ENCODE assay signal across 8 cellular contexts in the genomic region with DNA sequence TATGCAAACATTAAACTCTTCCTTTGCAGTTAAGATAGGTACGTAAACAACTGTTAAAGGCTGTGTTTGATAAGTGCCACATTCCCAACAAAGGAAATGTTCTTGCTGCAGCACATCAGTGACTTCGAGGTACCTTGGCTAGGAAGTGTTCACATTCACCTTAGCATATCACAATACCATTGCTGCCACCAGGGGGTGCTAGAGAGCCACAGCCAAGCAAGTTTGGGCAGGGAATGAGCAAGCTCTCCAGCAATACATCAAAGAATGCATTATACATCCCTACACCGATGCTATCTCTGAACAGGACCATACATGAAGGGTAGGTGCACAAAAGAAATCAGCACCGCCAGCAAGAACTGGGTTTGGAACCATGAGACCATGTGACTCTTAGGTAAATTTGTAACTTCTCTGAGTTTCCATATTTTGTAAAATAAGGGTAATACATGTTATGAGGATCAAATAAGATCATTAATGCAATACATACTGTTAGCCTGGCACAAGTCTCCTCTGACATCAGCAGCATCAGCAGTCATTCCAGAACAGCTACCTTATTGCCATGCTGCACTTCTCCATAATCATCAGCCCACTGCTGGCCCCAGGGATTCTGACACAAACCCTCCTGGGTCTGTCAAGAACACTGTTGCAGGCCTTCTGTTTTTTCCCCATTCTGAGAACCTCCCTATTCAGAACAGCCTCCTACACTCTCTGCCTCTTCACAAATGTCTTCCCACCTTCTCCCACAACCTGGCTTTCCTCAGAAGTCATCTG. TPM values are rescaled to one million over a fixed set of nuclear protein-coding genes. Genes with fewer than 3 reads are reported as not detected.
A peak's percentile ranks its signal among the peaks of the same experiment; 100 is the strongest.
DNase-seq lines count a peak whose midpoint lies in the region; ATAC-seq lines count a peak whose summit lies in the region.

No MANE protein-coding gene starts in this region.

- ATAC-seq in HG03060 (IDR thresholded peaks at IDR 0.05; ENCODE audit: low read depth, unreplicated experiment) = peak; percentile 58
- ATAC-seq in activated CD4-positive, CD25-positive, alpha-beta regulatory T cell treated with anti-CD3 and anti-CD28 coated beads, Interleukin-2, amount 50 U/mL, for 24 hours = peak; percentile 86 to 87
- ATAC-seq in central memory CD8-positive, alpha-beta T cell (replicated peaks; ENCODE audit: extremely low read depth, poor library complexity, severe bottlenecking) = peak; percentile 85
- peak; percentile 92 for ATAC-seq in left colon

- DNase-seq in activated gamma-delta T cell treated with Interleukin-2 at 50 U/mL for 16 hours (peak; percentile 91), activated gamma-delta T cell (lab: John Stamatoyannopoulos, UW) (no peak), NCI-H2227 treated with DMSO at 0.1 percent for 48 hours (lab: John Stamatoyannopoulos, UW) (peak; percentile 72), left colon (peak; percentile 53 to 89)
- peak; percentile 66 to 86 for DNase-seq in central memory CD8-positive, alpha-beta T cell (ENCODE audit: low spot score in 2 of 2)
- DNase-seq in stimulated activated CD4-positive, alpha-beta T cell treated with anti-CD3 and anti-CD28 coated beads, Interleukin-4, amount 100 ng/mL, for 4 hours = peak; percentile 78 to 91

- H3K27me3 Mint-ChIP-seq in central memory CD8-positive, alpha-beta T cell = no peaks in the 10 kb centered on the region

- H3K4me3 Mint-ChIP-seq in central memory CD8-positive, alpha-beta T cell = no peak overlapping the region

- intact Hi-C loops in left colon (cut with DNase I, micrococcal nuclease) = loop anchor here (5.0 to 10.0 kb wide), 3 partner anchors 82 to 262 kb away; no protein-coding TSS in a partner anchor

- no peak overlapping the region for H3K27ac Mint-ChIP-seq in central memory CD8-positive, alpha-beta T cell (ENCODE audit: low read depth)

- H3K36me3 Mint-ChIP-seq in central memory CD8-positive, alpha-beta T cell (ENCODE audit: insufficient read depth) = peaks cover 12% of the 10 kb centered on the region

- no peaks in the 10 kb centered on the region for H3K9me3 Mint-ChIP-seq in central memory CD8-positive, alpha-beta T cell

- H3K4me1 Mint-ChIP-seq in central memory CD8-positive, alpha-beta T cell = peaks cover 40% of the 10 kb centered on the region

RNA-seq across cellular contexts. Expression of gene RYK, which starts 37.6 kb away (rescaled TPM):
- 10 to 100 TPM; 33.7 to 38.5 TPM for total RNA-seq in left colon
